In genomic region chr2:220789961-220790360, GRCh38 we compare ENCODE assay signal across 20 cellular contexts.
DNase-seq lines count a peak whose midpoint lies in the region; FAIRE-seq and TF ChIP-seq lines count a peak whose summit lies in the region.
"Had no signal": no experiment of that assay in that cellular context is flagged by ENCODE, and none has a peak within 500 bp of the region (broad histone marks: within the 10 kb centered on the region; RNA-seq: fewer than 3 reads in every experiment).

No MANE protein-coding gene starts in this region.

- no peaks in the 10 kb centered on the region for H3K4me1 Mint-ChIP-seq in type B pancreatic cell (ENCODE audit: unreplicated experiment)
- H3K4me1 Mint-ChIP-seq in activated naive CD4-positive, alpha-beta T cell treated with anti-CD3 and anti-CD28 coated beads, Interleukin-2, amount 10 ng/mL, durations not matched to agents 7 days and 5 days: no peaks in the 10 kb centered on the region
- H3K4me1 Mint-ChIP-seq: central memory CD8-positive, alpha-beta T cell; stimulated activated naive B cell treated with anti-CD40 and anti-IgM and Interleukin-4, amounts not matched to agents 10 μg/mL and 1 μg/mL and 100 μg/mL, for 72 hours had no signal

- 89% methylated on average over 1 of the region's 1 CpG for WGBS in hepatocyte (ENCODE audit: low lambda C conversion rate, missing lambda C conversion rate)
- 65 to 78% methylated on average over 1 of the region's 1 CpG for WGBS in thyroid gland, 2 donors

- no peak overlapping the region for H3K4me3 Mint-ChIP-seq in type B pancreatic cell
- H3K4me3 Mint-ChIP-seq in activated naive CD4-positive, alpha-beta T cell treated with anti-CD3 and anti-CD28 coated beads, Interleukin-2, amount 10 ng/mL, durations not matched to agents 7 days and 5 days: no peak overlapping the region
- H3K4me3 Mint-ChIP-seq: central memory CD8-positive, alpha-beta T cell; effector memory CD8-positive, alpha-beta T cell; stimulated activated naive B cell treated with anti-CD40 and anti-IgM and Interleukin-4, amounts not matched to agents 10 μg/mL and 1 μg/mL and 100 μg/mL, for 72 hours; T-helper 2 cell treated with Interferon-gamma antibody and Interleukin-4, amounts not matched to agents 5 μg/mL and 100 μg/mL, for 36 hours had no signal

- intact Hi-C loops in thyroid gland (cut with DNase I): no loop called here

- H3K27me3 ChIP-seq in bronchial epithelial cell (ENCODE audit: control insufficient read depth, insufficient read depth, low read length): no peaks in the 10 kb centered on the region
- H3K27me3 ChIP-seq in hepatocyte: no peaks in the 10 kb centered on the region
- H3K27me3 ChIP-seq in thyroid gland: no peaks in the 10 kb centered on the region
- H3K27me3 ChIP-seq in H7 (ENCODE audit: control insufficient read depth, insufficient read depth, low read length): no peaks in the 10 kb centered on the region
- H3K27me3 ChIP-seq: sigmoid colon had no signal

- FAIRE-seq in bronchial epithelial cell (lab: Jason Lieb, UNC): no peak
- FAIRE-seq: kidney had no signal

- no peak overlapping the region for H3K27ac ChIP-seq in hepatocyte
- H3K27ac ChIP-seq in thyroid gland: no peak overlapping the region
- H3K27ac ChIP-seq: HL-60, sigmoid colon had no signal

- no peaks in the 10 kb centered on the region for H4K20me1 ChIP-seq in hepatocyte (ENCODE audit: insufficient read depth, poor library complexity, severe bottlenecking)

- no peaks in the 10 kb centered on the region for H3K36me3 Mint-ChIP-seq in type B pancreatic cell
- no peaks in the 10 kb centered on the region for H3K36me3 Mint-ChIP-seq in activated naive CD4-positive, alpha-beta T cell treated with anti-CD3 and anti-CD28 coated beads, Interleukin-2, amount 10 ng/mL, durations not matched to agents 7 days and 5 days
- H3K36me3 Mint-ChIP-seq: stimulated activated naive B cell treated with anti-CD40 and anti-IgM and Interleukin-4, amounts not matched to agents 10 μg/mL and 1 μg/mL and 100 μg/mL, for 72 hours had no signal

- H3K27me3 Mint-ChIP-seq in type B pancreatic cell: no peaks in the 10 kb centered on the region
- H3K27me3 Mint-ChIP-seq in activated naive CD4-positive, alpha-beta T cell treated with anti-CD3 and anti-CD28 coated beads, Interleukin-2, amount 10 ng/mL, durations not matched to agents 7 days and 5 days: no peaks in the 10 kb centered on the region
- H3K27me3 Mint-ChIP-seq: central memory CD8-positive, alpha-beta T cell; effector memory CD8-positive, alpha-beta T cell; stimulated activated naive B cell treated with anti-CD40 and anti-IgM and Interleukin-4, amounts not matched to agents 10 μg/mL and 1 μg/mL and 100 μg/mL, for 72 hours had no signal

- no peaks in the 10 kb centered on the region for H3K9me3 ChIP-seq in hepatocyte (ENCODE audit: low read depth)
- H3K9me3 ChIP-seq in thyroid gland: no peaks in the 10 kb centered on the region
- H3K9me3 ChIP-seq: sigmoid colon had no signal

- peak; percentile 34 for DNase-seq in AG09309 (ENCODE audit: low read depth)
- DNase-seq in HPDE6-E6E7 (ENCODE audit: extremely low spot score): peak; percentile 49
- DNase-seq in bronchial epithelial cell (ENCODE audit: low read depth): peak; percentile 92
- peak; percentile 5 for DNase-seq in hepatocyte (ENCODE audit: low spot score)
- DNase-seq in thyroid gland: no peak
- no peak for DNase-seq in type B pancreatic cell (ENCODE audit: extremely low spot score, unreplicated experiment)
- DNase-seq in H7: no peak
- DNase-seq in activated naive CD4-positive, alpha-beta T cell treated with anti-CD3 and anti-CD28 coated beads, Interleukin-2, amount 10 ng/mL, durations not matched to agents 7 days and 5 days: no peak
- DNase-seq: activated CD4-positive, alpha-beta T cell treated with anti-CD3 and anti-CD28 coated beads for 4 hours; activated naive CD4-positive, alpha-beta T cell treated with anti-CD3 and anti-CD28 coated beads, Interleukin-2, amount 50 U/mL, for 16 hours; Calu3; effector memory CD8-positive, alpha-beta T cell; kidney; NCI-H1436; SIG-M5; sigmoid colon; stimulated activated naive B cell treated with anti-CD40 and anti-IgM and Interleukin-4, amounts not matched to agents 10 μg/mL and 1 μg/mL and 100 μg/mL, for 72 hours had no signal

- H3K4me3 ChIP-seq in AG09309 (ENCODE audit: control insufficient read depth, low read depth, low read length) (no peak overlapping the region), bronchial epithelial cell (ENCODE audit: low read depth, low read length) (no peak overlapping the region), hepatocyte (no peak overlapping the region), thyroid gland (replicated peaks in 1 of 3) (no peak overlapping the region), H7 (ENCODE audit: insufficient read depth, low read depth, low read length) (no peak overlapping the region)
- H3K4me3 ChIP-seq: sigmoid colon had no signal

- no peak overlapping the region for H2AFZ ChIP-seq in hepatocyte

- CTCF ChIA-PET in activated naive CD4-positive, alpha-beta T cell treated with anti-CD3 and anti-CD28 coated beads, Interleukin-2, amount 10 ng/mL, durations not matched to agents 7 days and 5 days (lab: Charles Lee): no interaction called here

- H3K36me3 ChIP-seq in bronchial epithelial cell (ENCODE audit: control insufficient read depth, insufficient read depth, low read length): no peaks in the 10 kb centered on the region
- no peaks in the 10 kb centered on the region for H3K36me3 ChIP-seq in hepatocyte (replicated peaks; ENCODE audit: insufficient read depth, low read depth)
- no peaks in the 10 kb centered on the region for H3K36me3 ChIP-seq in thyroid gland
- H3K36me3 ChIP-seq in H7 (replicated peaks; ENCODE audit: control insufficient read depth, insufficient read depth, low read length): no peaks in the 10 kb centered on the region
- H3K36me3 ChIP-seq: sigmoid colon had no signal

- no peaks in the 10 kb centered on the region for H3K79me2 ChIP-seq in hepatocyte

- TF ChIP-seq POLR2A in thyroid gland (IDR thresholded peaks at IDR 0.05): no peak

- H3K27ac Mint-ChIP-seq in type B pancreatic cell: no peak overlapping the region
- no peak overlapping the region for H3K27ac Mint-ChIP-seq in activated naive CD4-positive, alpha-beta T cell treated with anti-CD3 and anti-CD28 coated beads, Interleukin-2, amount 10 ng/mL, durations not matched to agents 7 days and 5 days
- H3K27ac Mint-ChIP-seq: effector memory CD8-positive, alpha-beta T cell; stimulated activated naive B cell treated with anti-CD40 and anti-IgM and Interleukin-4, amounts not matched to agents 10 μg/mL and 1 μg/mL and 100 μg/mL, for 72 hours; T-helper 2 cell treated with Interferon-gamma antibody and Interleukin-4, amounts not matched to agents 5 μg/mL and 100 μg/mL, for 36 hours had no signal

- H3K4me1 ChIP-seq in hepatocyte (ENCODE audit: insufficient read depth) (no peaks in the 10 kb centered on the region), thyroid gland (no peaks in the 10 kb centered on the region)

- no peaks in the 10 kb centered on the region for H3K9me2 ChIP-seq in hepatocyte (replicated peaks; ENCODE audit: insufficient read depth)

- H3K4me2 ChIP-seq in hepatocyte: no peak overlapping the region

- TF ChIP-seq CTCF in AG09309 (IDR thresholded peaks at IDR 0.05; ENCODE audit: control insufficient read depth, insufficient read depth, low read depth, low read length, missing control alignments) (no peak), bronchial epithelial cell (IDR thresholded peaks at IDR 0.05; ENCODE audit: insufficient read depth, low read length, severe bottlenecking) (no peak), hepatocyte (IDR thresholded peaks at IDR 0.05; ENCODE audit: poor library complexity) (no peak), thyroid gland (IDR thresholded peaks at IDR 0.05) (no peak), type B pancreatic cell (conservative IDR thresholded peaks at IDR 0.05) (no peak)

- H3K9me3 Mint-ChIP-seq in type B pancreatic cell: peaks cover 3% of the 10 kb centered on the region
- H3K9me3 Mint-ChIP-seq in activated naive CD4-positive, alpha-beta T cell treated with anti-CD3 and anti-CD28 coated beads, Interleukin-2, amount 10 ng/mL, durations not matched to agents 7 days and 5 days: no peaks in the 10 kb centered on the region
- H3K9me3 Mint-ChIP-seq: central memory CD8-positive, alpha-beta T cell; effector memory CD8-positive, alpha-beta T cell; T-helper 2 cell treated with Interferon-gamma antibody and Interleukin-4, amounts not matched to agents 5 μg/mL and 100 μg/mL, for 36 hours had no signal

Comparison
In these comparisons a context has a peak if more than half of its experiments do, and no peak if none do; other contexts are left out.
1. DNase-seq: peak in AG09309 (single experiment), HPDE6-E6E7 (single experiment), bronchial epithelial cell (single experiment) and hepatocyte (single experiment); none in thyroid gland (0 of 2), type B pancreatic cell (single experiment), H7 (single experiment) and activated naive CD4-positive, alpha-beta T cell treated with anti-CD3 and anti-CD28 coated beads, Interleukin-2, amount 10 ng/mL, durations not matched to agents 7 days and 5 days (single experiment).